ENCODE assay signal across 16 cellular contexts in the genomic region with DNA sequence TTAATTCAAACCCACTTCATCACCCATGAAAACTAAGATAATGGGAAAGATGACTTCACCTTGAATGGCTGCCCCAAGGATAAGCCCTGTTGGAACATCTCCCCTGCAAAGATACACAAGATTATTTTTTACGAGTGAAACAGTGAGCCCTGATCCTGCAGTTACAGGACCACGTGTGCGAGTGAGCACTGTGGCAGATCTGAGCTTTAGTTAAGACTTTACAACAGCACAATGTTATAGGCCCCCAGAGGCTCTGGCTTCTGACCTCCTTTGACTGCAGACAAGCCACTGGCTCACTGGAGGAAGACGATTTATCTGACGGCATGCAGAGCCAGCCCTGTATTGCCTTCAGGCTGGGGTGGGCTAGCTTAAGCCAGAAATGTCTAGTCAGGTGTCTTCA.
DNase-seq lines count a peak whose midpoint lies in the region; ATAC-seq and TF ChIP-seq lines count a peak whose summit lies in the region.
"Had no signal": no experiment of that assay in that cellular context is flagged by ENCODE, and none has a peak within 500 bp of the region (broad histone marks: within the 10 kb centered on the region; RNA-seq: fewer than 3 reads in every experiment).

No MANE protein-coding gene starts in this region.

- H3K4me3 Mint-ChIP-seq in nephron progenitor cell, result no peak overlapping the region
- H3K4me3 Mint-ChIP-seq: CD4-positive, alpha-beta memory T cell had no signal

- no peaks in the 10 kb centered on the region for H3K9me3 Mint-ChIP-seq in nephron progenitor cell

- peaks cover 13% of the 10 kb centered on the region for H3K4me1 Mint-ChIP-seq in nephron progenitor cell

- H3K27ac Mint-ChIP-seq in nephron progenitor cell, result no peak overlapping the region
- H3K27ac Mint-ChIP-seq: CD4-positive, alpha-beta memory T cell had no signal

- DNase-seq in MG63 (peak; percentile 11), nephron progenitor cell (peak; percentile 26), ureter (ENCODE audit: low spot score) (peak; percentile 46), NCI-H2227 treated with DMSO at 0.1 percent for 48 hours (lab: John Stamatoyannopoulos, UW) (no peak), caudate nucleus (lab: John Stamatoyannopoulos, UW) (no peak)
- DNase-seq: C1 segment of cervical spinal cord; CD4-positive, alpha-beta memory T cell; DMS 273 treated with DMSO at 0.1 percent for 48 hours; DMS79; EL; GDM1; GM23248; H7; HCEC 1CT had no signal

- H3K4me3 ChIP-seq in MG63, result no peak overlapping the region
- H3K4me3 ChIP-seq: GM12878, GM23248 had no signal

- ATAC-seq in HG03135 (IDR thresholded peaks at IDR 0.05; ENCODE audit: unreplicated experiment), result no peak
- ATAC-seq: GM12878 had no signal

- no peaks in the 10 kb centered on the region for H3K36me3 ChIP-seq in MG63

- H3K27ac ChIP-seq in caudate nucleus (ENCODE audit: low read depth, low read length), result no peak overlapping the region
- H3K27ac ChIP-seq: GM23248 had no signal

- no peaks in the 10 kb centered on the region for H3K36me3 Mint-ChIP-seq in nephron progenitor cell (ENCODE audit: low read depth)
- H3K36me3 Mint-ChIP-seq: CD4-positive, alpha-beta memory T cell had no signal

- no peak for TF ChIP-seq CTCF in nephron progenitor cell (IDR thresholded peaks at IDR 0.05)

- no peaks in the 10 kb centered on the region for H3K9me3 ChIP-seq in MG63

- H3K27me3 Mint-ChIP-seq in nephron progenitor cell (ENCODE audit: low read depth, poor library complexity), result peaks cover 9% of the 10 kb centered on the region

- no peaks in the 10 kb centered on the region for H3K27me3 ChIP-seq in MG63

Comparison
In these comparisons a context has a peak if more than half of its experiments do, and no peak if none do; other contexts are left out.
1. DNase-seq: peak in MG63 (single experiment), nephron progenitor cell (single experiment) and ureter (single experiment); none in NCI-H2227 treated with DMSO at 0.1 percent for 48 hours (single experiment) and caudate nucleus (0 of 61).